2 cellular contexts compared by ENCODE assay signal in genomic region chr1:231417503-231417902, GRCh38.
TF ChIP-seq lines count a peak whose summit lies in the region.

No MANE protein-coding gene starts in this region.

TF ChIP-seq in SK-N-SH, 30 proteins besides CTCF, POLR2A, EP300 and RAD21 (continued from another document):
- TF ChIP-seq TAF1 (IDR thresholded peaks at IDR 0.05; ENCODE audit: borderline replicate concordance, low read depth, low read length) (no peak), MXI1 (IDR thresholded peaks at IDR 0.05; ENCODE audit: low read depth, low read length) (no peak), REST (IDR thresholded peaks at IDR 0.05; ENCODE audit: low read depth, low read length) (no peak), SIN3A (IDR thresholded peaks at IDR 0.05; ENCODE audit: borderline replicate concordance, low read depth, low read length) (no peak), SMC3 (IDR thresholded peaks at IDR 0.05; ENCODE audit: low read depth, low read length) (no peak), FOSL2 (IDR thresholded peaks at IDR 0.05; ENCODE audit: borderline replicate concordance, low read depth) (no peak), PBX3 (IDR thresholded peaks at IDR 0.05) (no peak), RXRA (IDR thresholded peaks at IDR 0.05; ENCODE audit: borderline replicate concordance, low read depth) (no peak)
- TF ChIP-seq, protein P1, sequence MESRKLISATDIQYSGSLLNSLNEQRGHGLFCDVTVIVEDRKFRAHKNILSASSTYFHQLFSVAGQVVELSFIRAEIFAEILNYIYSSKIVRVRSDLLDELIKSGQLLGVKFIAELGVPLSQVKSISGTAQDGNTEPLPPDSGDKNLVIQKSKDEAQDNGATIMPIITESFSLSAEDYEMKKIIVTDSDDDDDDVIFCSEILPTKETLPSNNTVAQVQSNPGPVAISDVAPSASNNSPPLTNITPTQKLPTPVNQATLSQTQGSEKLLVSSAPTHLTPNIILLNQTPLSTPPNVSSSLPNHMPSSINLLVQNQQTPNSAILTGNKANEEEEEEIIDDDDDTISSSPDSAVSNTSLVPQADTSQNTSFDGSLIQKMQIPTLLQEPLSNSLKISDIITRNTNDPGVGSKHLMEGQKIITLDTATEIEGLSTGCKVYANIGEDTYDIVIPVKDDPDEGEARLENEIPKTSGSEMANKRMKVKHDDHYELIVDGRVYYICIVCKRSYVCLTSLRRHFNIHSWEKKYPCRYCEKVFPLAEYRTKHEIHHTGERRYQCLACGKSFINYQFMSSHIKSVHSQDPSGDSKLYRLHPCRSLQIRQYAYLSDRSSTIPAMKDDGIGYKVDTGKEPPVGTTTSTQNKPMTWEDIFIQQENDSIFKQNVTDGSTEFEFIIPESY (IDR thresholded peaks at IDR 0.05; ENCODE audit: borderline replicate concordance, low read depth): no peak
TF ChIP-seq in SK-N-SH: peak in this region for 0.

TF ChIP-seq in SK-N-SH treated with all-trans-retinoic acid at 6 μM for 48 hours, 23 proteins besides CTCF, POLR2A, EP300 and RAD21 (continued from another document):
- TF ChIP-seq, protein P2, sequence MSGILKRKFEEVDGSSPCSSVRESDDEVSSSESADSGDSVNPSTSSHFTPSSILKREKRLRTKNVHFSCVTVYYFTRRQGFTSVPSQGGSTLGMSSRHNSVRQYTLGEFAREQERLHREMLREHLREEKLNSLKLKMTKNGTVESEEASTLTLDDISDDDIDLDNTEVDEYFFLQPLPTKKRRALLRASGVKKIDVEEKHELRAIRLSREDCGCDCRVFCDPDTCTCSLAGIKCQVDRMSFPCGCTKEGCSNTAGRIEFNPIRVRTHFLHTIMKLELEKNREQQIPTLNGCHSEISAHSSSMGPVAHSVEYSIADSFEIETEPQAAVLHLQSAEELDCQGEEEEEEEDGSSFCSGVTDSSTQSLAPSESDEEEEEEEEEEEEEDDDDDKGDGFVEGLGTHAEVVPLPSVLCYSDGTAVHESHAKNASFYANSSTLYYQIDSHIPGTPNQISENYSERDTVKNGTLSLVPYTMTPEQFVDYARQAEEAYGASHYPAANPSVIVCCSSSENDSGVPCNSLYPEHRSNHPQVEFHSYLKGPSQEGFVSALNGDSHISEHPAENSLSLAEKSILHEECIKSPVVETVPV (CRISPR knock-in tag; IDR thresholded peaks at IDR 0.05): no peak
- no peak for TF ChIP-seq TOX (CRISPR knock-in tag; IDR thresholded peaks at IDR 0.05; ENCODE audit: borderline replicate concordance)
- TF ChIP-seq CREB5 (CRISPR knock-in tag; IDR thresholded peaks at IDR 0.05; ENCODE audit: low read depth): no peak
